Comparison of ENCODE assay signal across 14 cellular contexts in genomic region chr3:131216340-131216739, GRCh38.
DNase-seq lines count a peak whose midpoint lies in the region; ATAC-seq, FAIRE-seq and TF ChIP-seq lines count a peak whose summit lies in the region.
"Had no signal": no experiment of that assay in that cellular context is flagged by ENCODE, and none has a peak within 500 bp of the region (broad histone marks: within the 10 kb centered on the region; RNA-seq: fewer than 3 reads in every experiment).

No MANE protein-coding gene starts in this region.

- H3K9me3 ChIP-seq in A673 (ENCODE audit: low read depth, low read length, poor library complexity, severe bottlenecking), result no peaks in the 10 kb centered on the region
- H3K9me3 ChIP-seq in adipocyte (ENCODE audit: control insufficient read depth, low read length), result no peaks in the 10 kb centered on the region

- POLR2A ChIA-PET in A673 (lab: Charles Lee; ENCODE audit: low non-redundant PET), result no interaction called here

- DNase-seq in A673 (ENCODE audit: low spot score) (peak; percentile 37), HTR-8/SVneo (ENCODE audit: insufficient read length, low spot score) (no peak), adipocyte (ENCODE audit: low read depth) (peak; percentile 7), foreskin keratinocyte (no peak), NCI-H446 treated with DMSO at 0.1 percent for 48 hours (lab: John Stamatoyannopoulos, UW) (no peak), NCI-H510A (lab: John Stamatoyannopoulos, UW) (no peak)
- DNase-seq: activated CD8-positive, alpha-beta memory T cell treated with anti-CD3 and anti-CD28 coated beads, Interleukin-2, amount 10 ng/mL, durations not matched to agents 7 days and 5 days; cortex of kidney; left colon; natural killer cell; NCI-H774 had no signal

- peak; percentile 42 for FAIRE-seq in HTR-8/SVneo (lab: Jason Lieb, UNC)
- FAIRE-seq: H1 had no signal

- H3K9ac ChIP-seq in adipocyte (ENCODE audit: low read length), result peak overlapping the region; percentile 67

- no TSS peak for BruUV-seq in A673 (replicated peaks; lab: Mats Ljungman, UMichigan)

- H3K4me3 ChIP-seq in A673 (ENCODE audit: low read depth, low read length, poor library complexity, severe bottlenecking) (no peak overlapping the region), adipocyte (ENCODE audit: low read length) (peak overlapping the region; percentile 40)

- H3K36me3 ChIP-seq in A673 (ENCODE audit: insufficient read depth, low read length, poor library complexity, severe bottlenecking) (no peaks in the 10 kb centered on the region), adipocyte (ENCODE audit: control insufficient read depth, insufficient read depth, low read length, severe bottlenecking) (no peaks in the 10 kb centered on the region)

- CTCF ChIA-PET in A673 (lab: Charles Lee), result interaction anchor here (1.0 kb wide), 1 partner anchor 16 kb away, joined by 6 read pairs; no protein-coding TSS in a partner anchor

- peak; percentile 20 for ATAC-seq in foreskin keratinocyte
- no peak for ATAC-seq in GM18867 (IDR thresholded peaks at IDR 0.05; ENCODE audit: unreplicated experiment)
- ATAC-seq in HG02610 (IDR thresholded peaks at IDR 0.05; ENCODE audit: unreplicated experiment), result no peak
- ATAC-seq: activated CD8-positive, alpha-beta memory T cell treated with anti-CD3 and anti-CD28 coated beads, Interleukin-2, amount 10 ng/mL, durations not matched to agents 7 days and 5 days; left colon; natural killer cell had no signal

- H3K4me1 ChIP-seq in A673 (ENCODE audit: insufficient read depth, low read length, poor library complexity, severe bottlenecking), result peaks cover 15% of the 10 kb centered on the region
- H3K4me1 ChIP-seq in adipocyte (ENCODE audit: control insufficient read depth, insufficient read depth, low read length), result peaks cover 30% of the 10 kb centered on the region
- H3K4me1 ChIP-seq in foreskin keratinocyte, result peaks cover 23% of the 10 kb centered on the region

- intact Hi-C loops in A673 (cut with micrococcal nuclease; ENCODE audit: unreplicated experiment), result no loop called here

- H3K27ac ChIP-seq in A673 (ENCODE audit: low read depth, low read length, poor library complexity, severe bottlenecking) (no peak overlapping the region), foreskin keratinocyte (no peak overlapping the region)

- H3K27me3 ChIP-seq in A673 (replicated peaks; ENCODE audit: insufficient read depth, low read depth, low read length, poor library complexity) (no peaks in the 10 kb centered on the region), adipocyte (replicated peaks; ENCODE audit: control insufficient read depth, insufficient read depth, low read length) (no peaks in the 10 kb centered on the region), foreskin keratinocyte (no peaks in the 10 kb centered on the region)

- TF ChIP-seq CTCF in A673 (conservative IDR thresholded peaks at IDR 0.05; ENCODE audit: low read depth, low read length) (no peak), foreskin keratinocyte (conservative IDR thresholded peaks at IDR 0.05) (no peak)

Comparison
In these comparisons a context has a peak if more than half of its experiments do, and no peak if none do; other contexts are left out.
1. DNase-seq: peak in A673 (single experiment) and adipocyte (single experiment); none in HTR-8/SVneo (single experiment), foreskin keratinocyte (0 of 2), NCI-H446 treated with DMSO at 0.1 percent for 48 hours (single experiment) and NCI-H510A (single experiment).